In the genomic region with DNA sequence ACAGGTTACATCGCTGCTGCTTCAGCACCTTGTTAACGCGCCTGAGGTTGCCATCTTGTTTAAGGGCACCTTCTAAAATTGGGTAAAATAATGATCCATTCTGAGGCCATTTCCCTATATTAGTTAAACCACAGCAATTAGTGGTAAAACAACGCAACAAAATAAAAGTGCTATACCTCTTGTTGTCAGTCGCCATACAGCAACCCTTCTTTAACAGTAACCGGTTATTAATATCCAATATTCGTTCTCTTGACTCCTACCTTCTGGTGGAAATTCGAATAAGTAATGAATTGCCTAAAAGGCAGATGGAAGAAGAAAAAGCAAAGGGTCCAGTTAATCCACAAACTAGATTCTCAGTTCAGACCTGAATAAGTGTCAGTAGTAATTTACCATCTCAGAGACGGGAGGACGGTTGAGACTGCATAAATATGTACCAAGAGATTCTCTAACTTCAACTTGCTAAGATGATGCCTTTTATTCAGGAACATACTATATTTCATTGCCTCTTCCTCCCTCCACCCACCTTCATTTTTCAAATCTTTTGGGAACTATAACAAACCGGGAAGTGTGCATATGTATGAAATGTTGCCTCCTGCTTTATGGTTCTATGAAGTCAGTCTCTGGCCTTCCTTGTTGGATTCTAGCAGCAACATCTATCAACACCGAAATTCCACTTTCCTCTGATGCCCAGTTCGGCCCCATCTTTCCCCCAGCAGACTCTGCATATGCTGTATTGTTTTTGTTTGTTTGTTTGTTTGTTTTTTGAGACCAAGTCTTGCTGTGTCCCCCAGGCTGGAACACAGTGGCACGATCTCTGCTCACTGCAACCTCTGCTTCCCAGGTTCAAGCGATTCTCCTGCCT, we compare ENCODE assay signal across 1 cellular context.
TF ChIP-seq lines count a peak whose summit lies in the region.

No MANE protein-coding gene starts in this region.

TF ChIP-seq in HepG2, 621 proteins besides CTCF, POLR2A, EP300 and RAD21 (continued from another document and continues in another):
- no peak for TF ChIP-seq ZNF770 (CRISPR knock-in tag; IDR thresholded peaks at IDR 0.05)
- TF ChIP-seq ETV5 (CRISPR knock-in tag; IDR thresholded peaks at IDR 0.05; ENCODE audit: borderline replicate concordance) = no peak
- TF ChIP-seq KDM5B (CRISPR knock-in tag; IDR thresholded peaks at IDR 0.05; ENCODE audit: borderline replicate concordance) = no peak
- TF ChIP-seq ZNF790 (CRISPR knock-in tag; IDR thresholded peaks at IDR 0.05; ENCODE audit: borderline replicate concordance) = no peak
- no peak for TF ChIP-seq ZBTB3 (CRISPR knock-in tag; IDR thresholded peaks at IDR 0.05; ENCODE audit: borderline replicate concordance, low read depth)
- no peak for TF ChIP-seq ZNF501 (CRISPR knock-in tag; IDR thresholded peaks at IDR 0.05)
- no peak for TF ChIP-seq KLF6 (CRISPR knock-in tag; IDR thresholded peaks at IDR 0.05)
- TF ChIP-seq PCBP2 (optimal IDR thresholded peaks at IDR 0.05; ENCODE audit: low read depth, low read length, poor library complexity, severe bottlenecking) = no peak
- no peak for TF ChIP-seq ZBTB25 (CRISPR knock-in tag; IDR thresholded peaks at IDR 0.05)
- no peak for TF ChIP-seq ZBTB42 (CRISPR knock-in tag; IDR thresholded peaks at IDR 0.05)
- TF ChIP-seq ZNF570 (CRISPR knock-in tag; IDR thresholded peaks at IDR 0.05; ENCODE audit: borderline replicate concordance) = no peak
- no peak for TF ChIP-seq BCLAF1 (IDR thresholded peaks at IDR 0.05)
- TF ChIP-seq SMYD3 (CRISPR knock-in tag; IDR thresholded peaks at IDR 0.05) = no peak
- TF ChIP-seq ZNF431 (CRISPR knock-in tag; IDR thresholded peaks at IDR 0.05; ENCODE audit: borderline replicate concordance, low read depth) = no peak
- TF ChIP-seq MZF1 (CRISPR knock-in tag; IDR thresholded peaks at IDR 0.05; ENCODE audit: borderline replicate concordance) = no peak
- no peak for TF ChIP-seq ATM (IDR thresholded peaks at IDR 0.05; ENCODE audit: borderline replicate concordance)
- TF ChIP-seq ZNF878 (CRISPR knock-in tag; IDR thresholded peaks at IDR 0.05) = peak; percentile 77; the same call in 1 of the 2 replicates
- TF ChIP-seq ZMYM3 (CRISPR knock-in tag; IDR thresholded peaks at IDR 0.05) = no peak; the same call in 1 of the 2 replicates
- no peak for TF ChIP-seq TP53 (CRISPR knock-in tag; conservative IDR thresholded peaks at IDR 0.05)
- TF ChIP-seq TMF1 (CRISPR knock-in tag; IDR thresholded peaks at IDR 0.05; ENCODE audit: low read depth) = no peak
- no peak for TF ChIP-seq CEBPZ (IDR thresholded peaks at IDR 0.05; ENCODE audit: low read length)
- TF ChIP-seq, protein P1, sequence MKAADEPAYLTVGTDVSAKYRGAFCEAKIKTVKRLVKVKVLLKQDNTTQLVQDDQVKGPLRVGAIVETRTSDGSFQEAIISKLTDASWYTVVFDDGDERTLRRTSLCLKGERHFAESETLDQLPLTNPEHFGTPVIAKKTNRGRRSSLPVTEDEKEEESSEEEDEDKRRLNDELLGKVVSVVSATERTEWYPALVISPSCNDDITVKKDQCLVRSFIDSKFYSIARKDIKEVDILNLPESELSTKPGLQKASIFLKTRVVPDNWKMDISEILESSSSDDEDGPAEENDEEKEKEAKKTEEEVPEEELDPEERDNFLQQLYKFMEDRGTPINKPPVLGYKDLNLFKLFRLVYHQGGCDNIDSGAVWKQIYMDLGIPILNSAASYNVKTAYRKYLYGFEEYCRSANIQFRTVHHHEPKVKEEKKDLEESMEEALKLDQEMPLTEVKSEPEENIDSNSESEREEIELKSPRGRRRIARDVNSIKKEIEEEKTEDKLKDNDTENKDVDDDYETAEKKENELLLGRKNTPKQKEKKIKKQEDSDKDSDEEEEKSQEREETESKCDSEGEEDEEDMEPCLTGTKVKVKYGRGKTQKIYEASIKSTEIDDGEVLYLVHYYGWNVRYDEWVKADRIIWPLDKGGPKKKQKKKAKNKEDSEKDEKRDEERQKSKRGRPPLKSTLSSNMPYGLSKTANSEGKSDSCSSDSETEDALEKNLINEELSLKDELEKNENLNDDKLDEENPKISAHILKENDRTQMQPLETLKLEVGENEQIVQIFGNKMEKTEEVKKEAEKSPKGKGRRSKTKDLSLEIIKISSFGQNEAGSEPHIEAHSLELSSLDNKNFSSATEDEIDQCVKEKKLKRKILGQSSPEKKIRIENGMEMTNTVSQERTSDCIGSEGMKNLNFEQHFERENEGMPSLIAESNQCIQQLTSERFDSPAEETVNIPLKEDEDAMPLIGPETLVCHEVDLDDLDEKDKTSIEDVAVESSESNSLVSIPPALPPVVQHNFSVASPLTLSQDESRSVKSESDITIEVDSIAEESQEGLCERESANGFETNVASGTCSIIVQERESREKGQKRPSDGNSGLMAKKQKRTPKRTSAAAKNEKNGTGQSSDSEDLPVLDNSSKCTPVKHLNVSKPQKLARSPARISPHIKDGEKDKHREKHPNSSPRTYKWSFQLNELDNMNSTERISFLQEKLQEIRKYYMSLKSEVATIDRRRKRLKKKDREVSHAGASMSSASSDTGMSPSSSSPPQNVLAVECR (CRISPR knock-in tag; IDR thresholded peaks at IDR 0.05; ENCODE audit: borderline replicate concordance) = no peak
- TF ChIP-seq ZNF260 (CRISPR knock-in tag; IDR thresholded peaks at IDR 0.05; ENCODE audit: borderline replicate concordance, low read depth) = no peak
- TF ChIP-seq ZNF792 (CRISPR knock-in tag; IDR thresholded peaks at IDR 0.05) = peak; percentile 15; the same call in 1 of the 2 replicates
- TF ChIP-seq TBL1XR1 (IDR thresholded peaks at IDR 0.05; ENCODE audit: borderline replicate concordance, low read length, partially characterized antibody) = no peak
- no peak; the same call in 1 of the 2 replicates for TF ChIP-seq ZFP1 (CRISPR knock-in tag; IDR thresholded peaks at IDR 0.05)
- TF ChIP-seq, protein P2, sequence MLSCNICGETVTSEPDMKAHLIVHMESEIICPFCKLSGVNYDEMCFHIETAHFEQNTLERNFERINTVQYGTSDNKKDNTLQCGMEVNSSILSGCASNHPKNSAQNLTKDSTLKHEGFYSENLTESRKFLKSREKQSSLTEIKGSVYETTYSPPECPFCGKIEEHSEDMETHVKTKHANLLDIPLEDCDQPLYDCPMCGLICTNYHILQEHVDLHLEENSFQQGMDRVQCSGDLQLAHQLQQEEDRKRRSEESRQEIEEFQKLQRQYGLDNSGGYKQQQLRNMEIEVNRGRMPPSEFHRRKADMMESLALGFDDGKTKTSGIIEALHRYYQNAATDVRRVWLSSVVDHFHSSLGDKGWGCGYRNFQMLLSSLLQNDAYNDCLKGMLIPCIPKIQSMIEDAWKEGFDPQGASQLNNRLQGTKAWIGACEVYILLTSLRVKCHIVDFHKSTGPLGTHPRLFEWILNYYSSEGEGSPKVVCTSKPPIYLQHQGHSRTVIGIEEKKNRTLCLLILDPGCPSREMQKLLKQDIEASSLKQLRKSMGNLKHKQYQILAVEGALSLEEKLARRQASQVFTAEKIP (CRISPR knock-in tag; IDR thresholded peaks at IDR 0.05; ENCODE audit: borderline replicate concordance) = no peak
- no peak for TF ChIP-seq ZNF670 (CRISPR knock-in tag; IDR thresholded peaks at IDR 0.05; ENCODE audit: borderline replicate concordance)
- no peak for TF ChIP-seq THAP7 (CRISPR knock-in tag; IDR thresholded peaks at IDR 0.05)
- no peak for TF ChIP-seq ZNF775 (CRISPR knock-in tag; IDR thresholded peaks at IDR 0.05; ENCODE audit: borderline replicate concordance)
- no peak for TF ChIP-seq ZNF280D (CRISPR knock-in tag; IDR thresholded peaks at IDR 0.05)
- no peak for TF ChIP-seq ARNT (IDR thresholded peaks at IDR 0.05)
- TF ChIP-seq, protein P3, sequence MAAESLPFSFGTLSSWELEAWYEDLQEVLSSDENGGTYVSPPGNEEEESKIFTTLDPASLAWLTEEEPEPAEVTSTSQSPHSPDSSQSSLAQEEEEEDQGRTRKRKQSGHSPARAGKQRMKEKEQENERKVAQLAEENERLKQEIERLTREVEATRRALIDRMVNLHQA (CRISPR knock-in tag; IDR thresholded peaks at IDR 0.05) = no peak
- TF ChIP-seq FOXM1 (CRISPR knock-in tag; IDR thresholded peaks at IDR 0.05) = no peak
- TF ChIP-seq ZIK1 (CRISPR knock-in tag; IDR thresholded peaks at IDR 0.05; ENCODE audit: borderline replicate concordance, low read depth) = no peak
